ENCODE assay signal across 9 cellular contexts in genomic region chr4:129362685-129363274, GRCh38.
DNase-seq lines count a peak whose midpoint lies in the region; ATAC-seq and TF ChIP-seq lines count a peak whose summit lies in the region.
"Had no signal": no experiment of that assay in that cellular context is flagged by ENCODE, and none has a peak within 500 bp of the region (broad histone marks: within the 10 kb centered on the region; RNA-seq: fewer than 3 reads in every experiment).

No MANE protein-coding gene starts in this region.

- H3K27me3 ChIP-seq in CD8-positive, alpha-beta memory T cell (ENCODE audit: insufficient read depth, low read length, poor library complexity, severe bottlenecking) = no peaks in the 10 kb centered on the region

- TF ChIP-seq CTCF in type B pancreatic cell (conservative IDR thresholded peaks at IDR 0.05) = peak; percentile 97

- H3K27ac Mint-ChIP-seq in CD8-positive, alpha-beta memory T cell = no peak overlapping the region
- H3K27ac Mint-ChIP-seq in type B pancreatic cell = no peak overlapping the region
- H3K27ac Mint-ChIP-seq: stimulated activated effector memory CD8-positive, alpha-beta T cell treated with anti-CD3 and anti-CD28 coated beads, Interleukin-12 subunit alpha, Interleukin-12 subunit beta, amount 100 ng/mL, for 72 hours had no signal

- POLR2A ChIA-PET in CD8-positive, alpha-beta memory T cell (lab: Charles Lee) = interaction anchor here (0.6 kb wide), 1 partner anchor 275 kb away, joined by 3 read pairs; no protein-coding TSS in a partner anchor

- no peak overlapping the region for H3K4me3 Mint-ChIP-seq in CD8-positive, alpha-beta memory T cell
- H3K4me3 Mint-ChIP-seq in type B pancreatic cell = no peak overlapping the region
- H3K4me3 Mint-ChIP-seq: stimulated activated effector memory CD8-positive, alpha-beta T cell treated with anti-CD3 and anti-CD28 coated beads, Interleukin-12 subunit alpha, Interleukin-12 subunit beta, amount 100 ng/mL, for 72 hours had no signal

- H3K9me3 ChIP-seq in CD8-positive, alpha-beta memory T cell (ENCODE audit: low read length) = no peaks in the 10 kb centered on the region

- H3K4me1 ChIP-seq in CD8-positive, alpha-beta memory T cell (ENCODE audit: insufficient read depth, low read length) = no peaks in the 10 kb centered on the region

- ATAC-seq in GM19023 (IDR thresholded peaks at IDR 0.05; ENCODE audit: unreplicated experiment) (peak; percentile 76), HG03175 (IDR thresholded peaks at IDR 0.05; ENCODE audit: unreplicated experiment) (peak; percentile 83)
- ATAC-seq: stimulated activated effector memory CD8-positive, alpha-beta T cell treated with anti-CD3 and anti-CD28 coated beads, Interleukin-12 subunit alpha, Interleukin-12 subunit beta, amount 100 ng/mL, for 72 hours had no signal

- H3K36me3 ChIP-seq in CD8-positive, alpha-beta memory T cell (ENCODE audit: insufficient read depth, low read length) = no peaks in the 10 kb centered on the region

- DNase-seq in CD8-positive, alpha-beta memory T cell = peak in 4 of 5 donors; percentile 15 to 25 (median 20)
- DNase-seq in NCI-H2196 treated with DMSO at 0.1 percent for 48 hours (lab: John Stamatoyannopoulos, UW; ENCODE audit: unreplicated experiment) (peak; percentile 16), epidermal melanocyte (ENCODE audit: insufficient read length, low spot score) (peak; percentile 40), myocyte (ENCODE audit: low read depth) (peak; percentile 79), type B pancreatic cell (ENCODE audit: extremely low spot score, unreplicated experiment) (no peak)
- DNase-seq in activated CD4-positive, alpha-beta T cell treated with anti-CD3 and anti-CD28 coated beads for 4 hours = peak; percentile 16 to 32

- CTCF ChIA-PET in CD8-positive, alpha-beta memory T cell (lab: Charles Lee) = interaction anchor here (1.1 to 1.2 kb wide), 2 partner anchors 10 to 146 kb away, joined by 3 to 7 read pairs; no protein-coding TSS in a partner anchor

- H3K27ac ChIP-seq in CD8-positive, alpha-beta memory T cell (ENCODE audit: low read depth, low read length) = no peak overlapping the region

- no peaks in the 10 kb centered on the region for H3K9me3 Mint-ChIP-seq in CD8-positive, alpha-beta memory T cell
- no peaks in the 10 kb centered on the region for H3K9me3 Mint-ChIP-seq in type B pancreatic cell
- H3K9me3 Mint-ChIP-seq: stimulated activated effector memory CD8-positive, alpha-beta T cell treated with anti-CD3 and anti-CD28 coated beads, Interleukin-12 subunit alpha, Interleukin-12 subunit beta, amount 100 ng/mL, for 72 hours had no signal

- peaks cover 0 to 6% of the 10 kb centered on the region in 2 donors for H3K27me3 Mint-ChIP-seq in CD8-positive, alpha-beta memory T cell
- H3K27me3 Mint-ChIP-seq in type B pancreatic cell = peaks cover 9% of the 10 kb centered on the region

- H3K36me3 Mint-ChIP-seq in CD8-positive, alpha-beta memory T cell = no peaks in the 10 kb centered on the region
- H3K36me3 Mint-ChIP-seq in type B pancreatic cell = no peaks in the 10 kb centered on the region
- H3K36me3 Mint-ChIP-seq: stimulated activated effector memory CD8-positive, alpha-beta T cell treated with anti-CD3 and anti-CD28 coated beads, Interleukin-12 subunit alpha, Interleukin-12 subunit beta, amount 100 ng/mL, for 72 hours had no signal

- no peak overlapping the region for H3K4me3 ChIP-seq in CD8-positive, alpha-beta memory T cell (ENCODE audit: low read length)

- H3K4me1 Mint-ChIP-seq in CD8-positive, alpha-beta memory T cell = peaks cover 0 to 3% (median 0%) of the 10 kb centered on the region in 3 donors
- peaks cover 8% of the 10 kb centered on the region for H3K4me1 Mint-ChIP-seq in type B pancreatic cell (ENCODE audit: unreplicated experiment)
- H3K4me1 Mint-ChIP-seq: stimulated activated effector memory CD8-positive, alpha-beta T cell treated with anti-CD3 and anti-CD28 coated beads, Interleukin-12 subunit alpha, Interleukin-12 subunit beta, amount 100 ng/mL, for 72 hours had no signal
